In the genomic region with DNA sequence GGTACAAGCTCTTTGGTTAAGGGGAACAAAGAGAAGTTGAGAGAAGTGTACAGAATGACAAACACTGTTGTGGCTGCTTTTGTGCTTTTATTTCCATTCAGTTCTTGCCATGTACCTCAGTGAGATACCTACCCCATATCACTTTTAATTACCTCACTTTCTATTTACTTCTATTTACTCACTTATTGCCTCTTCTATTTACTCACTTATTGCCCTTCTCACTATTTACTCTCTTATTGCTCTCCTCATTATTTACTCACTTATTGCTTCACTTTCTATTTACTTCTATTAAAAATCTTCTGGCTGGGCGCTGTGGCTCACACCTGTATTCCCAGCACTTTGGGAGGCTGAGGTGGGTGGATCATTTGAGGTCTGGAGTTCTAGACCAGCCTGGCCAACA, we compare ENCODE assay signal across 29 cellular contexts.
"Had no signal": no experiment of that assay in that cellular context is flagged by ENCODE, and none has a peak within 500 bp of the region (broad histone marks: within the 10 kb centered on the region; RNA-seq: fewer than 3 reads in every experiment).

No MANE protein-coding gene starts in this region.

- H3K27me3 ChIP-seq: gastrocnemius medialis, pancreas, right atrium auricular region, suprapubic skin, tibial artery, upper lobe of right lung had no signal

- H3K4me3 ChIP-seq: gastrocnemius medialis, pancreas, right atrium auricular region, suprapubic skin, tibial artery, upper lobe of right lung had no signal

- H3K4me1 Mint-ChIP-seq: activated T-helper 17 cell treated with anti-CD3 and anti-CD28 coated beads, Interleukin-2, amount 50 U/mL, for 72 hours; neural crest cell had no signal

- H3K9me3 Mint-ChIP-seq: activated T-helper 17 cell treated with anti-CD3 and anti-CD28 coated beads, Interleukin-2, amount 50 U/mL, for 72 hours; effector memory CD8-positive, alpha-beta T cell; neural crest cell had no signal

- ATAC-seq: activated T-helper 17 cell treated with anti-CD3 and anti-CD28 coated beads, Interleukin-2, amount 50 U/mL, for 72 hours; effector memory CD8-positive, alpha-beta T cell; gastrocnemius medialis; left cardiac atrium; naive thymus-derived CD4-positive, alpha-beta T cell; pancreas; upper lobe of right lung had no signal

- H3K4me3 Mint-ChIP-seq: activated T-helper 17 cell treated with anti-CD3 and anti-CD28 coated beads, Interleukin-2, amount 50 U/mL, for 72 hours; effector memory CD8-positive, alpha-beta T cell; naive thymus-derived CD4-positive, alpha-beta T cell; neural crest cell had no signal

- H3K9me3 ChIP-seq: gastrocnemius medialis, pancreas, right atrium auricular region, suprapubic skin, tibial artery, upper lobe of right lung had no signal

- DNase-seq: activated CD4-positive, alpha-beta T cell treated with anti-CD3 and anti-CD28 coated beads, Interleukin-2, amount 50 U/mL, for 1 hour; activated CD4-positive, CD25-positive, alpha-beta regulatory T cell treated with anti-CD3 and anti-CD28 coated beads, Interleukin-2, amount 50 U/mL, for 72 hours; activated gamma-delta T cell treated with Interleukin-2 at 50 U/mL for 16 hours; activated naive CD4-positive, alpha-beta T cell treated with anti-CD3 and anti-CD28 coated beads, Interleukin-2, amount 50 U/mL, for 16 hours; activated T-cell treated with anti-CD3 and anti-CD28 coated beads for 4 hours; amniotic stem cell; caudate nucleus; cortex of kidney; effector memory CD8-positive, alpha-beta T cell; erythroblast; gastrocnemius medialis; glutamatergic neuron; hippocampal formation; left cardiac atrium; midbrain; naive thymus-derived CD4-positive, alpha-beta T cell; nucleus accumbens; pancreas; stimulated activated CD4-positive, alpha-beta T cell treated with anti-CD3 and anti-CD28 coated beads, Interleukin-15, amount 100 ng/mL, for 24 hours; stimulated activated CD4-positive, alpha-beta T cell treated with anti-CD3 and anti-CD28 coated beads, Interleukin-2, amount 100 ng/mL, for 24 hours; stimulated activated naive CD4-positive, alpha-beta T cell; T-helper 1 cell; T1000; tibial artery; upper lobe of right lung had no signal

- H3K27ac ChIP-seq: gastrocnemius medialis, pancreas, right atrium auricular region, suprapubic skin, tibial artery, upper lobe of right lung had no signal

- H3K27me3 Mint-ChIP-seq: activated T-helper 17 cell treated with anti-CD3 and anti-CD28 coated beads, Interleukin-2, amount 50 U/mL, for 72 hours; effector memory CD8-positive, alpha-beta T cell; naive thymus-derived CD4-positive, alpha-beta T cell had no signal

- H3K4me1 ChIP-seq: gastrocnemius medialis, pancreas, right atrium auricular region, suprapubic skin, tibial artery, upper lobe of right lung had no signal
